20 cellular contexts compared by ENCODE assay signal in the genomic region with DNA sequence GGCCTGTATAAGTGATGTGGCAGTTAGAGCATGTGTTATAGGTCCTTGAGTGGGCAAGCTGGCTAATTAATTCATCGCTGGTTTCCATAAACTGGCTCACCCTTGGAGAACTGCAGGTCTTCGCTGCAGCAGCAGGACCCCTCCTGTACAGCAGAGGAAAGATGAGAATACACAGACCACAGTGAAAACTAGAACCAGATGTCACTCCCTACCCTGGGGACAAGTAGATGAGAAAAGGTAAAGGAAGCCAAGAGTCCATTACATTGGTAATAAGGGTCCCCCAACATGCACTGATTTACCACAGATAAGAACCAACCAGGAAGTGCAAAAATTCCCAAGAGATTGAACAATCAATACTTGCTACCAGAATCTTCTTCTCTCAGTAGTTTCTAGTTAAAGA.
"Had no signal": no experiment of that assay in that cellular context is flagged by ENCODE, and none has a peak within 500 bp of the region (broad histone marks: within the 10 kb centered on the region; RNA-seq: fewer than 3 reads in every experiment).

No MANE protein-coding gene starts in this region.

- ATAC-seq: mucosa of descending colon; naive thymus-derived CD4-positive, alpha-beta T cell; natural killer cell treated with Interleukin-12 subunit alpha and Interleukin-12 subunit beta and Interleukin-15 and Interleukin-18, amount 100 ng/mL, for 72 hours; pancreas; right cardiac atrium; sciatic nerve; stimulated activated effector memory CD8-positive, alpha-beta T cell treated with anti-CD3 and anti-CD28 coated beads, Interleukin-12 subunit alpha, Interleukin-12 subunit beta, amount 100 ng/mL, for 72 hours; upper lobe of right lung had no signal

- DNase-seq: hypothalamus; immature natural killer cell; kidney; left ventricle myocardium inferior; midbrain; mucosa of descending colon; naive thymus-derived CD4-positive, alpha-beta T cell; nucleus accumbens; pancreas; posterior cingulate gyrus; retina; right cardiac atrium; spleen; stimulated activated CD4-positive, alpha-beta T cell treated with anti-CD3 and anti-CD28 coated beads, Interleukin-4, amount 100 ng/mL, for 24 hours; stimulated activated naive CD4-positive, alpha-beta T cell; tibial artery; upper lobe of right lung had no signal
